ENCODE assay signal across 1 cellular context in the genomic region with DNA sequence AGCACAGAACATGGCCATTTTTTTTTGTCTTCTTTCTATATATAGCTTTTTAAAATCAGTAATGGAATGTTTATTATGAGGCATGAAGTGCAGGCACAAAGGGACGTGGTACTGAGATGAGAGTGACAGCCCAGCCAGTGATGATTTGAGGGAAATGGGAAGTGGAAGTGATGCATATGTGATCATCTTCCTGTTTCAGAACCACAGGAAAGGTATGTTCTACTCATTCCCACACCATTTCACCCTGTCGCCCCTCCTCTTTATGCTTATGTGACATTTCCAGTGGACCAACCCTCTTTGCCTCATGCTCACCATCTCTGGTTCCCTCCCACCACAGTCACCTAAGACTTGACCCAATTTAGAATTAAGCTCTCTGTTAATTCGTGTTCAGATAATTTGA.
TF ChIP-seq lines count a peak whose summit lies in the region.

No MANE protein-coding gene starts in this region.

TF ChIP-seq in IMR-90, 13 proteins besides CTCF, POLR2A, EP300 and RAD21 (continued from another document):
- TF ChIP-seq ELK1 (IDR thresholded peaks at IDR 0.05; ENCODE audit: borderline replicate concordance, low read depth, low read length), result no peak
